ENCODE assay signal across 8 cellular contexts in genomic region chr17:1716912-1717695, GRCh38.
DNase-seq lines count a peak whose midpoint lies in the region; ATAC-seq and TF ChIP-seq lines count a peak whose summit lies in the region.

No MANE protein-coding gene starts in this region.

- H3K27me3 ChIP-seq in layer of hippocampus (ENCODE audit: control insufficient read depth, insufficient read depth, low read length) = no peaks in the 10 kb centered on the region

- ATAC-seq in HG03439 (IDR thresholded peaks at IDR 0.05; ENCODE audit: unreplicated experiment) = peak; percentile 44

- H3K27ac ChIP-seq in coronary artery = peak overlapping the region; percentile 99
- peak overlapping the region; percentile 97 for H3K27ac ChIP-seq in layer of hippocampus (ENCODE audit: low read depth, low read length)

- TF ChIP-seq POLR2A in GM19193 (IDR thresholded peaks at IDR 0.05; ENCODE audit: extremely low read depth, insufficient read depth, insufficient read length) = peak; percentile 39

- peak; percentile 80 to 82 for DNase-seq in AML-193 (lab: John Stamatoyannopoulos, UW)
- DNase-seq in NCI-H524 (lab: John Stamatoyannopoulos, UW) = peak; percentile 95 to 97
- peak; percentile 89 for DNase-seq in activated CD4-positive, alpha-beta T cell treated with anti-CD3 and anti-CD28 coated beads for 48 hours
- DNase-seq in coronary artery (ENCODE audit: low spot score) = peak; percentile 97
- peak; percentile 70 to 85 (median 74) for DNase-seq in stimulated activated CD4-positive, alpha-beta T cell treated with anti-CD3 and anti-CD28 coated beads, Interleukin-1b, Interleukin-23, amount 100 ng/mL, for 24 hours (ENCODE audit: low read depth in 4 of 4, low spot score in 1 of 4)

- peak overlapping the region; percentile 70 for H3K4me3 ChIP-seq in coronary artery

- no peak for TF ChIP-seq CTCF in coronary artery (IDR thresholded peaks at IDR 0.05)

Comparison
In these comparisons a context has a peak if more than half of its experiments do, and no peak if none do; other contexts are left out.
1. Peak in every context shown above with its lines: DNase-seq, ATAC-seq, H3K4me3 ChIP-seq and H3K27ac ChIP-seq.